In genomic region chr2:29104589-29105164, GRCh38 we compare ENCODE assay signal across 30 cellular contexts. TPM values are rescaled to one million over a fixed set of nuclear protein-coding genes. Genes with fewer than 3 reads are reported as not detected.
DNase-seq lines count a peak whose midpoint lies in the region; ATAC-seq, FAIRE-seq and TF ChIP-seq lines count a peak whose summit lies in the region.
"Had no signal": no experiment of that assay in that cellular context is flagged by ENCODE, and none has a peak within 500 bp of the region (broad histone marks: within the 10 kb centered on the region; RNA-seq: fewer than 3 reads in every experiment).

No MANE protein-coding gene starts in this region.

- intact Hi-C loops in HepG2 (cut with micrococcal nuclease; ENCODE audit: unreplicated experiment): loop anchor here (5.0 kb wide), 1 partner anchor 147 kb away; no protein-coding TSS in a partner anchor
- intact Hi-C loops in right lobe of liver (cut with DNase I): no loop called here
- intact Hi-C loops in IMR-90 (cut with micrococcal nuclease): no loop called here
- intact Hi-C loops in Panc1 (cut with micrococcal nuclease; ENCODE audit: unreplicated experiment): no loop called here
- intact Hi-C loops in testis (cut with DNase I; ENCODE audit: low total_unique reads): no loop called here

- no peak overlapping the region for H2BK120ac ChIP-seq in IMR-90 (ENCODE audit: low read depth, low read length)

- 40% methylated on average over 6 of the region's 6 CpGs for WGBS in HepG2 (ENCODE audit: low lambda C conversion rate)
- 55% methylated on average over 2 of the region's 6 CpGs for WGBS in right lobe of liver (ENCODE audit: insufficient coverage, low coverage, low lambda C conversion rate, missing lambda C conversion rate)
- WGBS in IMR-90 (ENCODE audit: extremely low coverage in 2 of 2, insufficient read length in 1 of 2), 2 experiments: 80% methylated on average over 5 of the region's 6 CpGs; no CpG with 5 or more reads in 1 of the 2 experiments
- 81 to 83% methylated on average over 6 of the region's 6 CpGs for WGBS in testis, 2 donors

- no peak for FAIRE-seq in HepG2 (lab: Jason Lieb, UNC)
- FAIRE-seq: A204.1, GM19239, HTR-8/SVneo had no signal

- H3K23ac ChIP-seq in IMR-90 (ENCODE audit: low read depth, low read length): no peak overlapping the region

- dilution Hi-C loops in IMR-90 (cut with HindIII; ENCODE audit: low sequenced_read_pairs, unreplicated experiment): no loop called here

- H4K20me1 ChIP-seq in HepG2 (ENCODE audit: insufficient read depth, low read length) (no peaks in the 10 kb centered on the region), IMR-90 (ENCODE audit: insufficient read depth, low read length) (no peaks in the 10 kb centered on the region)
- H4K20me1 ChIP-seq: BLaER1 treated with 17β-estradiol and CSF1 and Interleukin-3, amounts not matched to agents 10 nM and 100 nM had no signal

- H3K18ac ChIP-seq in IMR-90 (ENCODE audit: low read depth, low read length): no peak overlapping the region

- no peak overlapping the region for H2BK15ac ChIP-seq in IMR-90 (ENCODE audit: low read depth, low read length)

- CTCF ChIA-PET in HepG2 (lab: Yijun Ruan, JAX; ENCODE audit: low intra/inter-chr PET ratio, low total read pairs) (no interaction called here), IMR-90 (lab: Yijun Ruan, JAX) (no interaction called here), Panc1 (lab: Charles Lee) (no interaction called here)

- H3K4me2 ChIP-seq in HepG2 (ENCODE audit: low read depth, low read length) (no peak overlapping the region), IMR-90 (ENCODE audit: low read depth, low read length) (no peak overlapping the region)
- H3K4me2 ChIP-seq: BLaER1 treated with 17β-estradiol and CSF1 and Interleukin-3, amounts not matched to agents 10 nM and 100 nM; KMS-11 had no signal

- TF ChIP-seq CTCF in HepG2 (CRISPR knock-in tag; IDR thresholded peaks at IDR 0.05) (no peak), right lobe of liver (IDR thresholded peaks at IDR 0.05) (no peak), IMR-90 (conservative IDR thresholded peaks at IDR 0.05; ENCODE audit: low read depth, low read length) (no peak), Panc1 (IDR thresholded peaks at IDR 0.05) (no peak), testis (IDR thresholded peaks at IDR 0.05) (no peak)

- no peak for TF ChIP-seq POLR2A in HepG2 (IDR thresholded peaks at IDR 0.05; ENCODE audit: insufficient read depth in 1 of 2, low read depth in 2 of 2, low read length in 2 of 2)
- no peak for TF ChIP-seq POLR2A in right lobe of liver (IDR thresholded peaks at IDR 0.05)
- TF ChIP-seq POLR2A in IMR-90 (IDR thresholded peaks at IDR 0.05; ENCODE audit: low read depth, low read length): no peak
- TF ChIP-seq POLR2A in testis (IDR thresholded peaks at IDR 0.05): no peak

- no peak for TF ChIP-seq EP300 in HepG2 (IDR thresholded peaks at IDR 0.05; ENCODE audit: low read depth in 2 of 2, low read length in 2 of 2)
- TF ChIP-seq EP300 in HepG2 (CRISPR knock-in tag; IDR thresholded peaks at IDR 0.05; ENCODE audit: borderline replicate concordance): no peak

- H3K79me2 ChIP-seq in HepG2 (ENCODE audit: insufficient read depth, low read length): no peaks in the 10 kb centered on the region

- H3K4me1 ChIP-seq in HepG2 (ENCODE audit: insufficient read depth, low read length) (peaks cover 29% of the 10 kb centered on the region), right lobe of liver (no peaks in the 10 kb centered on the region), IMR-90 (ENCODE audit: control insufficient read depth, insufficient read depth, low read length) (peaks cover 5% of the 10 kb centered on the region), Panc1 (ENCODE audit: control insufficient read depth, insufficient read depth, low read length) (peaks cover 25% of the 10 kb centered on the region), testis (no peaks in the 10 kb centered on the region)
- H3K4me1 ChIP-seq: BLaER1 treated with 17β-estradiol and CSF1 and Interleukin-3, amounts not matched to agents 10 nM and 100 nM; Caco-2 had no signal

- H3K9me1 ChIP-seq in IMR-90 (ENCODE audit: insufficient read depth, low read length): no peaks in the 10 kb centered on the region; the same call in 1 of the 2 replicates

- H3K9me3 ChIP-seq in HepG2 (ENCODE audit: low read length) (0 out of 2 replicates have a peak, but pooled peaks cover 5% of the 10 kb centered on the region), right lobe of liver (no peaks in the 10 kb centered on the region), IMR-90 (ENCODE audit: control insufficient read depth, insufficient read depth, low read length) (no peaks in the 10 kb centered on the region), Panc1 (ENCODE audit: control insufficient read depth, insufficient read depth, low read depth, low read length) (no peaks in the 10 kb centered on the region), testis (no peaks in the 10 kb centered on the region)
- H3K9me3 ChIP-seq: BLaER1 treated with 17β-estradiol and CSF1 and Interleukin-3, amounts not matched to agents 10 nM and 100 nM; SJSA1 had no signal

- peaks cover 1 to 18% of the 10 kb centered on the region in 2 experiments; a peak in 2 of 5 replicates for H3K27me3 ChIP-seq in HepG2 (ENCODE audit: control insufficient read depth in 1 of 2, insufficient read depth in 2 of 2, low read length in 2 of 2)
- H3K27me3 ChIP-seq in right lobe of liver: no peaks in the 10 kb centered on the region
- H3K27me3 ChIP-seq in IMR-90 (ENCODE audit: control insufficient read depth, insufficient read depth, low read length): no peaks in the 10 kb centered on the region; the same call in 1 of the 2 replicates
- no peaks in the 10 kb centered on the region for H3K27me3 ChIP-seq in Panc1 (ENCODE audit: control insufficient read depth, insufficient read depth, low read length)
- no peaks in the 10 kb centered on the region for H3K27me3 ChIP-seq in testis
- H3K27me3 ChIP-seq: BLaER1 treated with 17β-estradiol and CSF1 and Interleukin-3, amounts not matched to agents 10 nM and 100 nM; SJSA1 had no signal

- H2AFZ ChIP-seq in HepG2 (ENCODE audit: low read length) (no peak overlapping the region), IMR-90 (replicated peaks; ENCODE audit: low read length, poor library complexity) (peak overlapping the region; percentile 58)

- H3K56ac ChIP-seq in IMR-90 (ENCODE audit: extremely low read depth, insufficient read depth, low read length): no peak overlapping the region

- no peak overlapping the region for H2AK9ac ChIP-seq in IMR-90 (replicated peaks; ENCODE audit: low read depth, low read length, poor library complexity)

- ATAC-seq in HepG2: no peak
- ATAC-seq in right lobe of liver: no peak
- no peak for ATAC-seq in IMR-90 (ENCODE audit: low read depth)
- ATAC-seq in Panc1: no peak
- ATAC-seq: PC-3 had no signal

- no peak overlapping the region for H3K4me3 ChIP-seq in HepG2 (replicated peaks in 1 of 3; ENCODE audit: insufficient read depth in 1 of 3, low read depth in 2 of 3, low read length in 3 of 3)
- H3K4me3 ChIP-seq in right lobe of liver: no peak overlapping the region
- H3K4me3 ChIP-seq in IMR-90 (ENCODE audit: insufficient read depth, low read depth, low read length): no peak overlapping the region
- H3K4me3 ChIP-seq in Panc1 (ENCODE audit: low read depth in 2 of 2, low read length in 2 of 2): no peak overlapping the region
- no peak overlapping the region for H3K4me3 ChIP-seq in testis
- H3K4me3 ChIP-seq: BLaER1 treated with 17β-estradiol and CSF1 and Interleukin-3, amounts not matched to agents 10 nM and 100 nM; SJSA1 had no signal

- POLR2A ChIA-PET in HepG2 (lab: Yijun Ruan, JAX) (no interaction called here), IMR-90 (lab: Charles Lee; ENCODE audit: unreplicated experiment) (no interaction called here), Panc1 (lab: Charles Lee) (no interaction called here)

- no peak overlapping the region for H4K8ac ChIP-seq in IMR-90 (ENCODE audit: low read depth in 2 of 2, low read length in 2 of 2)

- TF ChIP-seq RAD21 in HepG2 (CRISPR knock-in tag; IDR thresholded peaks at IDR 0.05) (no peak), IMR-90 (IDR thresholded peaks at IDR 0.05; ENCODE audit: low read length) (no peak)

- no peak overlapping the region for H4K5ac ChIP-seq in IMR-90 (ENCODE audit: low read depth, low read length)

- no peak overlapping the region for H2BK5ac ChIP-seq in IMR-90 (ENCODE audit: low read depth, low read length, poor library complexity, severe bottlenecking)

- H2AK5ac ChIP-seq in IMR-90 (ENCODE audit: low read depth, low read length): no peak overlapping the region

- BruUV-seq in HepG2 (replicated peaks; lab: Mats Ljungman, UMichigan) (no TSS peak), IMR-90 (replicated peaks; lab: Mats Ljungman, UMichigan) (no TSS peak), Panc1 (replicated peaks; lab: Mats Ljungman, UMichigan) (no TSS peak)

- H3K36me3 ChIP-seq in HepG2 (replicated peaks in 1 of 2; ENCODE audit: control insufficient read depth in 1 of 2, insufficient read depth in 2 of 2, low read length in 2 of 2) (no peaks in the 10 kb centered on the region), right lobe of liver (no peaks in the 10 kb centered on the region), IMR-90 (ENCODE audit: control insufficient read depth, insufficient read depth, low read length) (no peaks in the 10 kb centered on the region), Panc1 (ENCODE audit: control insufficient read depth, insufficient read depth, low read length) (no peaks in the 10 kb centered on the region), testis (ENCODE audit: low read depth, missing control alignments) (no peaks in the 10 kb centered on the region)
- H3K36me3 ChIP-seq: BLaER1 treated with 17β-estradiol and CSF1 and Interleukin-3, amounts not matched to agents 10 nM and 100 nM; SJSA1 had no signal

- H3K9ac ChIP-seq in HepG2 (ENCODE audit: insufficient read depth, low read depth, low read length): no peak overlapping the region
- no peak overlapping the region for H3K9ac ChIP-seq in IMR-90 (ENCODE audit: low read depth, low read length)
- H3K9ac ChIP-seq: BLaER1 treated with 17β-estradiol and CSF1 and Interleukin-3, amounts not matched to agents 10 nM and 100 nM; KMS-11 had no signal

- H3K14ac ChIP-seq in IMR-90 (replicated peaks; ENCODE audit: low read depth, low read length): no peak overlapping the region

- in situ Hi-C loops in HepG2 (cut with HindIII; ENCODE audit: extremely low pct_ligation_motif_present, low pct_unique_long_range_greater_than_20kb) (no loop called here), IMR-90 (cut with MboI; ENCODE audit: low sequenced_read_pairs) (no loop called here), Panc1 (cut with HindIII; ENCODE audit: low pct_unique_long_range_greater_than_20kb, low sequenced_read_pairs) (no loop called here)

- no peak overlapping the region for H3K4ac ChIP-seq in IMR-90 (ENCODE audit: low read depth, low read length)

- DNase-seq in HepG2 (ENCODE audit: low spot score) (no peak), right lobe of liver (no peak), IMR-90 (no peak), Panc1 (ENCODE audit: low read depth, low spot score) (no peak), substantia nigra (lab: John Stamatoyannopoulos, UW) (no peak), testis (no peak), NCI-H146 treated with DMSO at 0.1 percent for 48 hours (lab: John Stamatoyannopoulos, UW; ENCODE audit: unreplicated experiment) (no peak)
- DNase-seq: AML-193; Caco-2; CD4-positive, alpha-beta T cell; DMS 273 treated with DMSO at 0.1 percent for 48 hours; DMS79; EL; GDM1; MM.1S; NCI-H1694; NCI-H2029 treated with DMSO at 0.1 percent for 48 hours; NCI-H524 treated with DMSO at 0.1 percent for 48 hours; NK-92 treated with Interleukin-12 subunit alpha and Interleukin-12 subunit beta, amount 100 ng/mL, for 24 hours; PC-3; Right ventricle myocardium superior; RPMI8226; T-helper 1 cell had no signal

- H4K91ac ChIP-seq in IMR-90 (ENCODE audit: insufficient read depth, low read depth, low read length): no peak overlapping the region

- H3K27ac ChIP-seq in HepG2 (ENCODE audit: extremely low read length, insufficient read depth, low read length) (no peak overlapping the region), right lobe of liver (no peak overlapping the region), IMR-90 (ENCODE audit: insufficient read depth, low read length) (no peak overlapping the region), Panc1 (ENCODE audit: low read length) (peak overlapping the region; percentile 76; the same call in 1 of the 2 replicates), substantia nigra (ENCODE audit: low read depth, low read length, poor library complexity, severe bottlenecking) (no peak overlapping the region), testis (no peak overlapping the region)
- H3K27ac ChIP-seq: BLaER1 treated with 17β-estradiol and CSF1 and Interleukin-3, amounts not matched to agents 10 nM and 100 nM; KMS-11; SJSA1 had no signal

- no peaks in the 10 kb centered on the region for H3K79me1 ChIP-seq in IMR-90 (ENCODE audit: low read depth in 1 of 2, low read length in 2 of 2)

- no peak overlapping the region for H2BK20ac ChIP-seq in IMR-90 (ENCODE audit: low read depth, low read length)

RNA-seq across cellular contexts. Expression of gene CLIP4, which starts 10.5 kb away (rescaled TPM):
- total RNA-seq in HepG2 (2016; rRNA removed; fragmentation: Illumina TruSeq; extraction: Trizol): 0.46 TPM in 2 replicates
- total RNA-seq in HepG2 (2016; cell fraction: cytosol; rRNA removed; fragmentation: Illumina TruSeq; extraction: Trizol; ENCODE audit: low read depth): 0.10 and 0.35 TPM in 2 replicates
- total RNA-seq in HepG2 (2016; cell fraction: insoluble cytoplasmic fraction; rRNA removed; fragmentation: Illumina TruSeq; extraction: Trizol): 0.33 and 0.67 TPM in 2 replicates
- total RNA-seq in HepG2 (2016; cell fraction: membrane; rRNA removed; fragmentation: Illumina TruSeq; extraction: Trizol): 0.24 and 0.28 TPM in 2 replicates
- total RNA-seq in HepG2 (2016; cell fraction: nucleus; rRNA removed; fragmentation: Illumina TruSeq; extraction: Trizol): 0.88 and 1.6 TPM in 2 replicates
- polyA plus RNA-seq in HepG2 (2011; rRNA removed): 0.49 and 0.59 TPM in 2 replicates
- 0.15 and 0.36 TPM in 2 replicates for polyA plus RNA-seq in HepG2 (2011; cell fraction: cytosol; rRNA removed)
- polyA plus RNA-seq in HepG2 (2011; cell fraction: nucleus; rRNA removed): 1.4 and 1.7 TPM in 2 replicates
- polyA plus RNA-seq in HepG2 (2012): 0.09 and 0.51 TPM in 2 replicates
- polyA plus RNA-seq in HepG2 (2016; cell fraction: cytosol; fragmentation: Illumina TruSeq; extraction: Trizol; ENCODE audit: low read depth): 0.10 TPM in 1 of 2 replicates, not detected in the other
- polyA plus RNA-seq in HepG2 (2016; cell fraction: insoluble cytoplasmic fraction; fragmentation: Illumina TruSeq; extraction: Trizol; ENCODE audit: low read depth): 0.11 and 0.16 TPM in 2 replicates
- polyA plus RNA-seq in HepG2 (2016; cell fraction: membrane; fragmentation: Illumina TruSeq; extraction: Trizol; ENCODE audit: low read depth): 0.27 and 0.33 TPM in 2 replicates
- polyA plus RNA-seq in HepG2 (2016; cell fraction: nucleus; fragmentation: Illumina TruSeq; extraction: Trizol; ENCODE audit: insufficient read depth, low read depth): 0.62 and 1.5 TPM in 2 replicates
- polyA minus RNA-seq in HepG2 (2011; rRNA and poly(A)+ RNA removed; ENCODE audit: low replicate concordance): 0.34 and 15.9 TPM in 2 replicates
- 0.59 TPM in 1 of 2 replicates, not detected in the other for polyA minus RNA-seq in HepG2 (2011; cell fraction: cytosol; rRNA and poly(A)+ RNA removed)
- polyA minus RNA-seq in HepG2 (2011; cell fraction: nucleus; rRNA and poly(A)+ RNA removed): 3.1 and 4.0 TPM in 2 replicates
- 1 to 10 TPM; 2.7 to 7.3 (median 5.3) TPM for total RNA-seq in right lobe of liver
- 64.2 and 66.3 TPM in 2 replicates for total RNA-seq in IMR-90 (2012; rRNA removed)
- 26.8 and 29.7 TPM in 2 replicates for polyA plus RNA-seq in IMR-90 (2012; rRNA removed)
- 5.5 and 8.4 TPM in 2 replicates for polyA plus RNA-seq in IMR-90 (2012; cell fraction: cytosol; rRNA removed)
- polyA plus RNA-seq in IMR-90 (2012; cell fraction: nucleus; rRNA removed; ENCODE audit: low replicate concordance): 10.3 and 72.2 TPM in 2 replicates
- 43.0 TPM for total RNA-seq in Panc1 (2021; ENCODE audit: unreplicated experiment)
- 15.2 TPM for polyA plus RNA-seq in Panc1 (2012; ENCODE audit: insufficient read length)
- total RNA-seq in testis: 10 to 100 TPM; 38.2 to 54.3 TPM
- polyA plus RNA-seq in testis (ENCODE audit: insufficient read depth, low read depth, low replicate concordance): 43.1 TPM

RNA-seq across cellular contexts. Expression of gene PCARE, which starts 30.4 kb away (rescaled TPM):
- total RNA-seq in HepG2 (2016; rRNA removed; fragmentation: Illumina TruSeq; extraction: Trizol) (not detected in 2 replicates), right lobe of liver (not detected), IMR-90 (2012; rRNA removed) (not detected in 2 replicates), Panc1 (2021; ENCODE audit: unreplicated experiment) (not detected), testis (1 to 10 TPM in 1 of 2 donors, under 1 TPM in 1; 0.06 to 1.0 TPM)
- not detected in 2 replicates for total RNA-seq in HepG2 (2016; cell fraction: cytosol; rRNA removed; fragmentation: Illumina TruSeq; extraction: Trizol; ENCODE audit: low read depth)
- total RNA-seq in HepG2 (2016; cell fraction: insoluble cytoplasmic fraction; rRNA removed; fragmentation: Illumina TruSeq; extraction: Trizol): not detected in 2 replicates
- not detected in 2 replicates for total RNA-seq in HepG2 (2016; cell fraction: membrane; rRNA removed; fragmentation: Illumina TruSeq; extraction: Trizol)
- total RNA-seq in HepG2 (2016; cell fraction: nucleus; rRNA removed; fragmentation: Illumina TruSeq; extraction: Trizol): not detected in 2 replicates
- polyA plus RNA-seq in HepG2 (2011; rRNA removed) (not detected in 2 replicates), IMR-90 (2012; rRNA removed) (not detected in 2 replicates), testis (ENCODE audit: insufficient read depth, low read depth, low replicate concordance) (0.76 TPM)
- polyA plus RNA-seq in HepG2 (2011; cell fraction: cytosol; rRNA removed): not detected in 2 replicates
- not detected in 2 replicates for polyA plus RNA-seq in HepG2 (2011; cell fraction: nucleus; rRNA removed)
- not detected in 2 replicates for polyA plus RNA-seq in HepG2 (2012)
- not detected in 2 replicates for polyA plus RNA-seq in HepG2 (2016; cell fraction: cytosol; fragmentation: Illumina TruSeq; extraction: Trizol; ENCODE audit: low read depth)
- not detected in 2 replicates for polyA plus RNA-seq in HepG2 (2016; cell fraction: insoluble cytoplasmic fraction; fragmentation: Illumina TruSeq; extraction: Trizol; ENCODE audit: low read depth)
- polyA plus RNA-seq in HepG2 (2016; cell fraction: membrane; fragmentation: Illumina TruSeq; extraction: Trizol; ENCODE audit: low read depth): not detected in 2 replicates
- polyA plus RNA-seq in HepG2 (2016; cell fraction: nucleus; fragmentation: Illumina TruSeq; extraction: Trizol; ENCODE audit: insufficient read depth, low read depth): not detected in 2 replicates
- polyA minus RNA-seq in HepG2 (2011; rRNA and poly(A)+ RNA removed; ENCODE audit: low replicate concordance): 0.02 TPM in 1 of 2 replicates, not detected in the other
- polyA minus RNA-seq in HepG2 (2011; cell fraction: cytosol; rRNA and poly(A)+ RNA removed): not detected in 2 replicates
- polyA minus RNA-seq in HepG2 (2011; cell fraction: nucleus; rRNA and poly(A)+ RNA removed): not detected in 2 replicates
- not detected in 2 replicates for polyA plus RNA-seq in IMR-90 (2012; cell fraction: cytosol; rRNA removed)
- not detected in 2 replicates for polyA plus RNA-seq in IMR-90 (2012; cell fraction: nucleus; rRNA removed; ENCODE audit: low replicate concordance)
- not detected for polyA plus RNA-seq in Panc1 (2012; ENCODE audit: insufficient read length)
- total RNA-seq: Caco-2; CD4-positive, alpha-beta T cell; H4; PC-3; SJSA1 had no signal
